1 cellular context compared by ENCODE assay signal in the genomic region with DNA sequence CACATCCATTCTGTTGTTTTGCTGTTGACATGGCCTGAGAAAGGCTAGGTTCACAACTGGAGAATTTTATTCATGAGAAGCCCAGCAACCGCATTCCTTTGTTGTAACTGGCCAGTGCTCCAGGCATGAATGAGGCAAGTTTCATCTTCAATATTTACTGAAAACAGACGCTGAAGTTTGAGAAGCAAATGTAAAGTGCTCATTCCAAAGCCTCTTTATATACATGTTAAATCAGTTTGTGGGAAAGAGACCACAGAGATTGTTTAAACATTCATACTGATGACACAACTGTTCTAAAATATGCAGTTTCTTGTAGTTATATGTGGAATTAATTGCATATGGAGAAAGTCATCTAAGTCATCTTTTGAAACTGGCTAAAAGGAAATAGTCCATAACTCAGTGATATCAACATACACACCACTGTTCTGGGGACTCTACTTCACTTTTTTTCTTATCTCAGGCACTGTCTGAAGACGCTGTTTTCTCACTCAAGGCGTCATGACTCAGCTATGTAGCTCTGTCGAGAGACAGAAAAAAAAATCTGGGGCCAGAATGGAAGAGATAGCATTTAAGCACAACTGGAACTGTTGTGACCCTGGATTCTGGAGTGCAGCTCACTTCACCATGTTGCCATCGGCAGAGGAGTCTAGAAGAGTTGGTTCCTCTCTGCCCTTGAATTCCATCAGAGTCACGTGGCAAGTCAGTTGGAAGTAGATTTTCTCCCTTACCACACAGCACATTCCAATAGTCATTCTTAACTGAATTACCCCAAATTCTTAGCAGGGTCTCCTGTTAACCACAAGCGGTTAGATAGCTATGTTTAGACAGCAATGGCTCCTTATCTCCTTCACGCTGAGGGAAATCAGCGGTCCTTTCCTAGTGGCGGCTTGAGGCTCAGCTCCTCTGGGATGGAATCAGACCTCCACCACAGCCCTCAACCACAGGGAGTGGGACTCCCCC.
A peak's percentile ranks its signal among the peaks of the same experiment; 100 is the strongest.
TF ChIP-seq lines count a peak whose summit lies in the region.

No MANE protein-coding gene starts in this region.

TF ChIP-seq in K562, 482 proteins besides CTCF, POLR2A, EP300 and RAD21 (continued from another document and continues in another):
- TF ChIP-seq ZNF175 (CRISPR knock-in tag; IDR thresholded peaks at IDR 0.05; ENCODE audit: low read depth) (peak; percentile 55; the same call in 1 of the 2 replicates), BRCA1 (IDR thresholded peaks at IDR 0.05) (no peak), BRCA1 (CRISPR knock-in tag; IDR thresholded peaks at IDR 0.05) (no peak), MIER1 (IDR thresholded peaks at IDR 0.05; ENCODE audit: low read depth) (no peak), ZNF644 (tag; IDR thresholded peaks at IDR 0.05; ENCODE audit: low read depth) (no peak), BACH1 (tag; IDR thresholded peaks at IDR 0.05) (peak; percentile 93), LCOR (CRISPR knock-in tag; IDR thresholded peaks at IDR 0.05) (no peak), ZFP30 (CRISPR knock-in tag; IDR thresholded peaks at IDR 0.05; ENCODE audit: borderline replicate concordance) (no peak), CC2D1A (IDR thresholded peaks at IDR 0.05) (no peak), L3MBTL2 (IDR thresholded peaks at IDR 0.05) (no peak), CEBPG (CRISPR knock-in tag; IDR thresholded peaks at IDR 0.05) (no peak), CEBPG (tag; conservative IDR thresholded peaks at IDR 0.05 in 1 of 2, IDR thresholded peaks at IDR 0.05 in 1 of 2) (no peak), ESRRA (IDR thresholded peaks at IDR 0.05; ENCODE audit: borderline replicate concordance, low read depth) (peak; percentile 58; the same call in 1 of the 2 replicates), MCM2 (IDR thresholded peaks at IDR 0.05; ENCODE audit: low read depth) (no peak), RFX5 (IDR thresholded peaks at IDR 0.05; ENCODE audit: low read depth, low read length) (no peak), FOSL1 (tag; conservative IDR thresholded peaks at IDR 0.05) (peak; percentile 88), ZNF384 (IDR thresholded peaks at IDR 0.05; ENCODE audit: low read depth, low read length) (peak; percentile 86), HDAC6 (IDR thresholded peaks at IDR 0.05; ENCODE audit: low read depth, low read length) (no peak), HDAC2 (IDR thresholded peaks at IDR 0.05) (peak; percentile 76), MED1 (CRISPR knock-in tag; IDR thresholded peaks at IDR 0.05; ENCODE audit: borderline replicate concordance) (no peak), SOX6 (IDR thresholded peaks at IDR 0.05) (peak; percentile 48; the same call in 1 of the 2 replicates), SIN3B (IDR thresholded peaks at IDR 0.05; ENCODE audit: low read depth) (no peak), FOXK2 (conservative IDR thresholded peaks at IDR 0.05 in 1 of 2, IDR thresholded peaks at IDR 0.05 in 1 of 2; ENCODE audit: low read depth in 2 of 2) (peak; percentile 15 to 38; a peak in 2 of 4 replicates), ZNF253 (CRISPR knock-in tag; conservative IDR thresholded peaks at IDR 0.05) (no peak), DACH1 (IDR thresholded peaks at IDR 0.05; ENCODE audit: partially characterized antibody) (no peak), PHB2 (IDR thresholded peaks at IDR 0.05; ENCODE audit: low read depth) (no peak), BCOR (IDR thresholded peaks at IDR 0.05) (no peak), GTF2F1 (IDR thresholded peaks at IDR 0.05; ENCODE audit: low read depth, low read length) (no peak), SIN3A (IDR thresholded peaks at IDR 0.05; ENCODE audit: borderline replicate concordance in 2 of 2, control insufficient read depth in 1 of 2, low read depth in 2 of 2, low read length in 2 of 2) (no peak), NFATC3 (IDR thresholded peaks at IDR 0.05) (no peak)
- TF ChIP-seq, protein P1, sequence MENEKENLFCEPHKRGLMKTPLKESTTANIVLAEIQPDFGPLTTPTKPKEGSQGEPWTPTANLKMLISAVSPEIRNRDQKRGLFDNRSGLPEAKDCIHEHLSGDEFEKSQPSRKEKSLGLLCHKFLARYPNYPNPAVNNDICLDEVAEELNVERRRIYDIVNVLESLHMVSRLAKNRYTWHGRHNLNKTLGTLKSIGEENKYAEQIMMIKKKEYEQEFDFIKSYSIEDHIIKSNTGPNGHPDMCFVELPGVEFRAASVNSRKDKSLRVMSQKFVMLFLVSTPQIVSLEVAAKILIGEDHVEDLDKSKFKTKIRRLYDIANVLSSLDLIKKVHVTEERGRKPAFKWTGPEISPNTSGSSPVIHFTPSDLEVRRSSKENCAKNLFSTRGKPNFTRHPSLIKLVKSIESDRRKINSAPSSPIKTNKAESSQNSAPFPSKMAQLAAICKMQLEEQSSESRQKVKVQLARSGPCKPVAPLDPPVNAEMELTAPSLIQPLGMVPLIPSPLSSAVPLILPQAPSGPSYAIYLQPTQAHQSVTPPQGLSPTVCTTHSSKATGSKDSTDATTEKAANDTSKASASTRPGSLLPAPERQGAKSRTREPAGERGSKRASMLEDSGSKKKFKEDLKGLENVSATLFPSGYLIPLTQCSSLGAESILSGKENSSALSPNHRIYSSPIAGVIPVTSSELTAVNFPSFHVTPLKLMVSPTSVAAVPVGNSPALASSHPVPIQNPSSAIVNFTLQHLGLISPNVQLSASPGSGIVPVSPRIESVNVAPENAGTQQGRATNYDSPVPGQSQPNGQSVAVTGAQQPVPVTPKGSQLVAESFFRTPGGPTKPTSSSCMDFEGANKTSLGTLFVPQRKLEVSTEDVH (IDR thresholded peaks at IDR 0.05; ENCODE audit: low read depth, partially characterized antibody), result no peak
- TF ChIP-seq, protein P2, sequence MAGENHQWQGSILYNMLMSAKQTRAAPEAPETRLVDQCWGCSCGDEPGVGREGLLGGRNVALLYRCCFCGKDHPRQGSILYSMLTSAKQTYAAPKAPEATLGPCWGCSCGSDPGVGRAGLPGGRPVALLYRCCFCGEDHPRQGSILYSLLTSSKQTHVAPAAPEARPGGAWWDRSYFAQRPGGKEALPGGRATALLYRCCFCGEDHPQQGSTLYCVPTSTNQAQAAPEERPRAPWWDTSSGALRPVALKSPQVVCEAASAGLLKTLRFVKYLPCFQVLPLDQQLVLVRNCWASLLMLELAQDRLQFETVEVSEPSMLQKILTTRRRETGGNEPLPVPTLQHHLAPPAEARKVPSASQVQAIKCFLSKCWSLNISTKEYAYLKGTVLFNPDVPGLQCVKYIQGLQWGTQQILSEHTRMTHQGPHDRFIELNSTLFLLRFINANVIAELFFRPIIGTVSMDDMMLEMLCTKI (IDR thresholded peaks at IDR 0.05; ENCODE audit: partially characterized antibody), result no peak
- TF ChIP-seq, protein P3, sequence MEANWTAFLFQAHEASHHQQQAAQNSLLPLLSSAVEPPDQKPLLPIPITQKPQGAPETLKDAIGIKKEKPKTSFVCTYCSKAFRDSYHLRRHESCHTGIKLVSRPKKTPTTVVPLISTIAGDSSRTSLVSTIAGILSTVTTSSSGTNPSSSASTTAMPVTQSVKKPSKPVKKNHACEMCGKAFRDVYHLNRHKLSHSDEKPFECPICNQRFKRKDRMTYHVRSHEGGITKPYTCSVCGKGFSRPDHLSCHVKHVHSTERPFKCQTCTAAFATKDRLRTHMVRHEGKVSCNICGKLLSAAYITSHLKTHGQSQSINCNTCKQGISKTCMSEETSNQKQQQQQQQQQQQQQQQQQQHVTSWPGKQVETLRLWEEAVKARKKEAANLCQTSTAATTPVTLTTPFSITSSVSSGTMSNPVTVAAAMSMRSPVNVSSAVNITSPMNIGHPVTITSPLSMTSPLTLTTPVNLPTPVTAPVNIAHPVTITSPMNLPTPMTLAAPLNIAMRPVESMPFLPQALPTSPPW (CRISPR knock-in tag; IDR thresholded peaks at IDR 0.05), result peak; percentile 33; the same call in 1 of the 2 replicates
- TF ChIP-seq, protein P4, sequence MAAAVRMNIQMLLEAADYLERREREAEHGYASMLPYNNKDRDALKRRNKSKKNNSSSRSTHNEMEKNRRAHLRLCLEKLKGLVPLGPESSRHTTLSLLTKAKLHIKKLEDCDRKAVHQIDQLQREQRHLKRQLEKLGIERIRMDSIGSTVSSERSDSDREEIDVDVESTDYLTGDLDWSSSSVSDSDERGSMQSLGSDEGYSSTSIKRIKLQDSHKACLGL (CRISPR knock-in tag; IDR thresholded peaks at IDR 0.05; ENCODE audit: borderline replicate concordance, poor library complexity, severe bottlenecking), result no peak
- TF ChIP-seq, protein P5, sequence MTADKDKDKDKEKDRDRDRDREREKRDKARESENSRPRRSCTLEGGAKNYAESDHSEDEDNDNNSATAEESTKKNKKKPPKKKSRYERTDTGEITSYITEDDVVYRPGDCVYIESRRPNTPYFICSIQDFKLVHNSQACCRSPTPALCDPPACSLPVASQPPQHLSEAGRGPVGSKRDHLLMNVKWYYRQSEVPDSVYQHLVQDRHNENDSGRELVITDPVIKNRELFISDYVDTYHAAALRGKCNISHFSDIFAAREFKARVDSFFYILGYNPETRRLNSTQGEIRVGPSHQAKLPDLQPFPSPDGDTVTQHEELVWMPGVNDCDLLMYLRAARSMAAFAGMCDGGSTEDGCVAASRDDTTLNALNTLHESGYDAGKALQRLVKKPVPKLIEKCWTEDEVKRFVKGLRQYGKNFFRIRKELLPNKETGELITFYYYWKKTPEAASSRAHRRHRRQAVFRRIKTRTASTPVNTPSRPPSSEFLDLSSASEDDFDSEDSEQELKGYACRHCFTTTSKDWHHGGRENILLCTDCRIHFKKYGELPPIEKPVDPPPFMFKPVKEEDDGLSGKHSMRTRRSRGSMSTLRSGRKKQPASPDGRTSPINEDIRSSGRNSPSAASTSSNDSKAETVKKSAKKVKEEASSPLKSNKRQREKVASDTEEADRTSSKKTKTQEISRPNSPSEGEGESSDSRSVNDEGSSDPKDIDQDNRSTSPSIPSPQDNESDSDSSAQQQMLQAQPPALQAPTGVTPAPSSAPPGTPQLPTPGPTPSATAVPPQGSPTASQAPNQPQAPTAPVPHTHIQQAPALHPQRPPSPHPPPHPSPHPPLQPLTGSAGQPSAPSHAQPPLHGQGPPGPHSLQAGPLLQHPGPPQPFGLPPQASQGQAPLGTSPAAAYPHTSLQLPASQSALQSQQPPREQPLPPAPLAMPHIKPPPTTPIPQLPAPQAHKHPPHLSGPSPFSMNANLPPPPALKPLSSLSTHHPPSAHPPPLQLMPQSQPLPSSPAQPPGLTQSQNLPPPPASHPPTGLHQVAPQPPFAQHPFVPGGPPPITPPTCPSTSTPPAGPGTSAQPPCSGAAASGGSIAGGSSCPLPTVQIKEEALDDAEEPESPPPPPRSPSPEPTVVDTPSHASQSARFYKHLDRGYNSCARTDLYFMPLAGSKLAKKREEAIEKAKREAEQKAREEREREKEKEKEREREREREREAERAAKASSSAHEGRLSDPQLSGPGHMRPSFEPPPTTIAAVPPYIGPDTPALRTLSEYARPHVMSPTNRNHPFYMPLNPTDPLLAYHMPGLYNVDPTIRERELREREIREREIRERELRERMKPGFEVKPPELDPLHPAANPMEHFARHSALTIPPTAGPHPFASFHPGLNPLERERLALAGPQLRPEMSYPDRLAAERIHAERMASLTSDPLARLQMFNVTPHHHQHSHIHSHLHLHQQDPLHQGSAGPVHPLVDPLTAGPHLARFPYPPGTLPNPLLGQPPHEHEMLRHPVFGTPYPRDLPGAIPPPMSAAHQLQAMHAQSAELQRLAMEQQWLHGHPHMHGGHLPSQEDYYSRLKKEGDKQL (CRISPR knock-in tag; IDR thresholded peaks at IDR 0.05; ENCODE audit: borderline replicate concordance), result no peak
- TF ChIP-seq, protein P6, sequence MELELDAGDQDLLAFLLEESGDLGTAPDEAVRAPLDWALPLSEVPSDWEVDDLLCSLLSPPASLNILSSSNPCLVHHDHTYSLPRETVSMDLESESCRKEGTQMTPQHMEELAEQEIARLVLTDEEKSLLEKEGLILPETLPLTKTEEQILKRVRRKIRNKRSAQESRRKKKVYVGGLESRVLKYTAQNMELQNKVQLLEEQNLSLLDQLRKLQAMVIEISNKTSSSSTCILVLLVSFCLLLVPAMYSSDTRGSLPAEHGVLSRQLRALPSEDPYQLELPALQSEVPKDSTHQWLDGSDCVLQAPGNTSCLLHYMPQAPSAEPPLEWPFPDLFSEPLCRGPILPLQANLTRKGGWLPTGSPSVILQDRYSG (tag; conservative IDR thresholded peaks at IDR 0.05; ENCODE audit: low read depth), result no peak
- TF ChIP-seq, protein P7, sequence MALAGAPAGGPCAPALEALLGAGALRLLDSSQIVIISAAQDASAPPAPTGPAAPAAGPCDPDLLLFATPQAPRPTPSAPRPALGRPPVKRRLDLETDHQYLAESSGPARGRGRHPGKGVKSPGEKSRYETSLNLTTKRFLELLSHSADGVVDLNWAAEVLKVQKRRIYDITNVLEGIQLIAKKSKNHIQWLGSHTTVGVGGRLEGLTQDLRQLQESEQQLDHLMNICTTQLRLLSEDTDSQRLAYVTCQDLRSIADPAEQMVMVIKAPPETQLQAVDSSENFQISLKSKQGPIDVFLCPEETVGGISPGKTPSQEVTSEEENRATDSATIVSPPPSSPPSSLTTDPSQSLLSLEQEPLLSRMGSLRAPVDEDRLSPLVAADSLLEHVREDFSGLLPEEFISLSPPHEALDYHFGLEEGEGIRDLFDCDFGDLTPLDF (CRISPR knock-in tag; IDR thresholded peaks at IDR 0.05), result no peak
- TF ChIP-seq, protein P8, sequence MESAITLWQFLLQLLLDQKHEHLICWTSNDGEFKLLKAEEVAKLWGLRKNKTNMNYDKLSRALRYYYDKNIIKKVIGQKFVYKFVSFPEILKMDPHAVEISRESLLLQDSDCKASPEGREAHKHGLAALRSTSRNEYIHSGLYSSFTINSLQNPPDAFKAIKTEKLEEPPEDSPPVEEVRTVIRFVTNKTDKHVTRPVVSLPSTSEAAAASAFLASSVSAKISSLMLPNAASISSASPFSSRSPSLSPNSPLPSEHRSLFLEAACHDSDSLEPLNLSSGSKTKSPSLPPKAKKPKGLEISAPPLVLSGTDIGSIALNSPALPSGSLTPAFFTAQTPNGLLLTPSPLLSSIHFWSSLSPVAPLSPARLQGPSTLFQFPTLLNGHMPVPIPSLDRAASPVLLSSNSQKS (CRISPR knock-in tag; IDR thresholded peaks at IDR 0.05), result no peak
- TF ChIP-seq, protein P9, sequence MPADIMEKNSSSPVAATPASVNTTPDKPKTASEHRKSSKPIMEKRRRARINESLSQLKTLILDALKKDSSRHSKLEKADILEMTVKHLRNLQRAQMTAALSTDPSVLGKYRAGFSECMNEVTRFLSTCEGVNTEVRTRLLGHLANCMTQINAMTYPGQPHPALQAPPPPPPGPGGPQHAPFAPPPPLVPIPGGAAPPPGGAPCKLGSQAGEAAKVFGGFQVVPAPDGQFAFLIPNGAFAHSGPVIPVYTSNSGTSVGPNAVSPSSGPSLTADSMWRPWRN (IDR thresholded peaks at IDR 0.05; ENCODE audit: low read depth), result peak; percentile 84
- TF ChIP-seq, protein P10, sequence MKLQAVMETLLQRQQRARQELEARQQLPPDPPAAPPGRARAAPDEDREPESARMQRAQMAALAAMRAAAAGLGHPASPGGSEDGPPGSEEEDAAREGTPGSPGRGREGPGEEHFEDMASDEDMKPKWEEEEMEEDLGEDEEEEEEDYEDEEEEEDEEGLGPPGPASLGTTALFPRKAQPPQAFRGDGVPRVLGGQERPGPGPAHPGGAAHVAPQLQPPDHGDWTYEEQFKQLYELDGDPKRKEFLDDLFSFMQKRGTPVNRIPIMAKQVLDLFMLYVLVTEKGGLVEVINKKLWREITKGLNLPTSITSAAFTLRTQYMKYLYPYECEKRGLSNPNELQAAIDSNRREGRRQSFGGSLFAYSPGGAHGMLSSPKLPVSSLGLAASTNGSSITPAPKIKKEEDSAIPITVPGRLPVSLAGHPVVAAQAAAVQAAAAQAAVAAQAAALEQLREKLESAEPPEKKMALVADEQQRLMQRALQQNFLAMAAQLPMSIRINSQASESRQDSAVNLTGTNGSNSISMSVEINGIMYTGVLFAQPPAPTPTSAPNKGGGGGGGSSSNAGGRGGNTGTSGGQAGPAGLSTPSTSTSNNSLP (IDR thresholded peaks at IDR 0.05; ENCODE audit: borderline replicate concordance, low read depth, low read length), result no peak
